Comparison of ENCODE assay signal across 12 cellular contexts in the genomic region with DNA sequence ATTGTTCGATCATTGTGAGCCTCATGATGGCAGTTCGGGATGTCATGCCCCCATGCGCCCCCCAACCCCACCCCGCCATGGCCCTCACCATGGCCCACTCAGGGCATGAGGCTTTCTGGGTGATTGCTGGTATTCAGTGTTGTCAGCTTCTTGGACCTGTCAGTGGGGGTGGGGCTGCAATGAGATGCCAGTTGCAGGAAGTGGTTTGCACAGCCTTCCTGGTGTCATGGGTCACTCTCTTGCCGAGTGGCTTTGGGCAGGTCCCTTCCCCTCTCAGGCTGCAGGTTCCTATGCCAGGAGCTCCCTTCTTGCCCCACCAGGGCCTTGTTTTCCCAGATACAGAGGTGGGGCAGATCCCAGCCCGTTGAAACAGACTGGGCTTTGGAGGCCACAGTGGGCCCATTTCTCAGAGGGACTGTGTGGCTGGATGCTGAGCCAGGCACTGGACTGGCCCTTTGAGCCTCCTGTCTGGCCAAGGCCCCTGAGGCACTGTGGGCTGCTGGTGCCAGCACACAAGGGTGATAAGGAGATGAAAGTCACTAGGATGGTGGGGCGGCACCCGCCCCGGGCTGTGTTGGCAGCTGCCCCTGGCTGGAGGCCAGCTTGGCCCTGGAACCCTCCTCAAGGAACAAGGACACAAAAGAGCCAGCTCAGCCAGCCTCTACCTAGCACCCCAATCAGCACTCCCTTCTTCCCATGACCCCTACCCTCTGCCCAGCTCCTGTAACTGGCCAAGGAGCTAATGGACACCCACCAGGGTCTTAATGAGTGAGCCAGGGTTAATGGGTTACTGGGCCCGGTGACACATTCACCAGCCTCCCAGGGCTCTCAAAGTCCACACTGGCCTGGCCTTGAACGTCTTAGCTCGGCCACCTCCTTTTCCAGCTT. TPM values are rescaled to one million over a fixed set of nuclear protein-coding genes. Genes with fewer than 3 reads are reported as not detected.
DNase-seq lines count a peak whose midpoint lies in the region; ATAC-seq, FAIRE-seq and TF ChIP-seq lines count a peak whose summit lies in the region.
"Had no signal": no experiment of that assay in that cellular context is flagged by ENCODE, and none has a peak within 500 bp of the region (broad histone marks: within the 10 kb centered on the region; RNA-seq: fewer than 3 reads in every experiment).

No MANE protein-coding gene starts in this region.

- H3K9me3 Mint-ChIP-seq in activated naive CD4-positive, alpha-beta T cell treated with anti-CD3 and anti-CD28 coated beads, Interleukin-2, amount 10 ng/mL, durations not matched to agents 7 days and 5 days, result no peaks in the 10 kb centered on the region
- H3K9me3 Mint-ChIP-seq in activated naive CD4-positive, alpha-beta T cell treated with anti-CD3 and anti-CD28 coated beads for 36 hours, result no peaks in the 10 kb centered on the region

- 54 to 58% methylated on average over 12 of the region's 12 CpGs for WGBS in aorta, 2 donors

- no peak overlapping the region for H3K27ac Mint-ChIP-seq in activated naive CD4-positive, alpha-beta T cell treated with anti-CD3 and anti-CD28 coated beads, Interleukin-2, amount 10 ng/mL, durations not matched to agents 7 days and 5 days
- no peak overlapping the region for H3K27ac Mint-ChIP-seq in activated naive CD4-positive, alpha-beta T cell treated with anti-CD3 and anti-CD28 coated beads for 36 hours
- H3K27ac Mint-ChIP-seq: activated CD4-positive, alpha-beta T cell treated with anti-CD3 and anti-CD28 coated beads for 36 hours had no signal

- CTCF ChIA-PET in activated naive CD4-positive, alpha-beta T cell treated with anti-CD3 and anti-CD28 coated beads, Interleukin-2, amount 10 ng/mL, durations not matched to agents 7 days and 5 days (lab: Charles Lee), result interaction anchor here (1.2 kb wide), 1 partner anchor 34 kb away, joined by 4 read pairs; no protein-coding TSS in a partner anchor
- CTCF ChIA-PET in activated naive CD4-positive, alpha-beta T cell treated with anti-CD3 and anti-CD28 coated beads for 36 hours (lab: Charles Lee), result interaction anchor here (0.6 kb wide), 1 partner anchor 185 kb away, joined by 5 read pairs; no protein-coding TSS in a partner anchor

- ATAC-seq in aorta (ENCODE audit: low FRiP score) (peak; percentile 53), gastrocnemius medialis (no peak)
- ATAC-seq: activated CD4-positive, alpha-beta T cell treated with anti-CD3 and anti-CD28 coated beads for 36 hours had no signal

- no peak for TF ChIP-seq POLR2A in gastrocnemius medialis (IDR thresholded peaks at IDR 0.05)

- peaks cover 43% of the 10 kb centered on the region for H3K4me1 Mint-ChIP-seq in activated naive CD4-positive, alpha-beta T cell treated with anti-CD3 and anti-CD28 coated beads, Interleukin-2, amount 10 ng/mL, durations not matched to agents 7 days and 5 days
- peaks cover 17% of the 10 kb centered on the region for H3K4me1 Mint-ChIP-seq in activated naive CD4-positive, alpha-beta T cell treated with anti-CD3 and anti-CD28 coated beads for 36 hours (ENCODE audit: low read depth)

- in situ Hi-C loops in gastrocnemius medialis (cut with MboI; ENCODE audit: low sequenced_read_pairs in 4 of 4), result no loop called here

- H3K9ac ChIP-seq in kidney (ENCODE audit: low read length in 2 of 2), result no peak overlapping the region

- TF ChIP-seq CTCF in kidney (IDR thresholded peaks at IDR 0.05; ENCODE audit: borderline replicate concordance, extremely low read depth, insufficient read depth) (no peak), gastrocnemius medialis (IDR thresholded peaks at IDR 0.05 in 4 of 5, conservative IDR thresholded peaks at IDR 0.05 in 1 of 5) (no peak)

- peak; percentile 46 for DNase-seq in activated naive CD4-positive, alpha-beta T cell treated with anti-CD3 and anti-CD28 coated beads, Interleukin-2, amount 10 ng/mL, durations not matched to agents 7 days and 5 days
- no peak for DNase-seq in activated naive CD4-positive, alpha-beta T cell treated with anti-CD3 and anti-CD28 coated beads for 36 hours
- peak; percentile 28 for DNase-seq in SKM-1 (lab: John Stamatoyannopoulos, UW; ENCODE audit: unreplicated experiment)
- DNase-seq in kidney, result peak; percentile 94
- peak in 1 of 2 donors; percentile 81 for DNase-seq in aorta
- DNase-seq in NCI-H1930 (lab: John Stamatoyannopoulos, UW), result no peak
- no peak for DNase-seq in gastrocnemius medialis
- no peak for DNase-seq in H4 (ENCODE audit: low spot score)
- DNase-seq: activated CD4-positive, alpha-beta T cell treated with anti-CD3 and anti-CD28 coated beads for 36 hours; stimulated activated CD4-positive, alpha-beta T cell treated with anti-CD3 and anti-CD28 coated beads, Interleukin-4, amount 100 ng/mL, for 1 hour had no signal

- intact Hi-C loops in activated naive CD4-positive, alpha-beta T cell treated with anti-CD3 and anti-CD28 coated beads for 36 hours (cut with micrococcal nuclease), result loop anchor here (5.0 kb wide), 1 partner anchor 44 kb away; a partner anchor contains a TSS
- intact Hi-C loops in kidney (cut with DNase I) (no loop called here), aorta (cut with DNase I) (no loop called here), gastrocnemius medialis (cut with DNase I; ENCODE audit: low total_unique reads) (no loop called here)

- H3K27me3 ChIP-seq in aorta (ENCODE audit: control insufficient read depth in 1 of 2, insufficient read depth in 2 of 2, low read length in 1 of 2), result no peaks in the 10 kb centered on the region
- no peaks in the 10 kb centered on the region for H3K27me3 ChIP-seq in gastrocnemius medialis

- no peaks in the 10 kb centered on the region for H3K36me3 Mint-ChIP-seq in activated naive CD4-positive, alpha-beta T cell treated with anti-CD3 and anti-CD28 coated beads, Interleukin-2, amount 10 ng/mL, durations not matched to agents 7 days and 5 days
- no peaks in the 10 kb centered on the region for H3K36me3 Mint-ChIP-seq in activated naive CD4-positive, alpha-beta T cell treated with anti-CD3 and anti-CD28 coated beads for 36 hours (ENCODE audit: low read depth)

- H3K27ac ChIP-seq in kidney (ENCODE audit: low read depth in 2 of 2, low read length in 2 of 2), result peak overlapping the region in 1 of 2 donors; percentile 43
- no peak overlapping the region for H3K27ac ChIP-seq in aorta (ENCODE audit: low read depth in 1 of 2, low read length in 2 of 2)
- no peak overlapping the region for H3K27ac ChIP-seq in gastrocnemius medialis

- no peaks in the 10 kb centered on the region for H3K36me3 ChIP-seq in kidney (ENCODE audit: control insufficient read depth in 1 of 2, insufficient read depth in 2 of 2, low read length in 2 of 2)
- no peaks in the 10 kb centered on the region for H3K36me3 ChIP-seq in aorta (ENCODE audit: control insufficient read depth in 1 of 2, insufficient read depth in 2 of 2, low read length in 1 of 2)
- H3K36me3 ChIP-seq in gastrocnemius medialis, result no peaks in the 10 kb centered on the region

- no peaks in the 10 kb centered on the region for H3K9me3 ChIP-seq in kidney (ENCODE audit: control insufficient read depth in 1 of 2, low read length in 2 of 2)
- no peaks in the 10 kb centered on the region for H3K9me3 ChIP-seq in aorta (ENCODE audit: control insufficient read depth, low read length)
- no peaks in the 10 kb centered on the region for H3K9me3 ChIP-seq in gastrocnemius medialis

- H3K4me3 Mint-ChIP-seq in activated naive CD4-positive, alpha-beta T cell treated with anti-CD3 and anti-CD28 coated beads, Interleukin-2, amount 10 ng/mL, durations not matched to agents 7 days and 5 days, result no peak overlapping the region
- no peak overlapping the region for H3K4me3 Mint-ChIP-seq in activated naive CD4-positive, alpha-beta T cell treated with anti-CD3 and anti-CD28 coated beads for 36 hours
- H3K4me3 Mint-ChIP-seq: activated CD4-positive, alpha-beta T cell treated with anti-CD3 and anti-CD28 coated beads for 36 hours had no signal

- H3K4me1 ChIP-seq in kidney (ENCODE audit: control insufficient read depth in 1 of 2, insufficient read depth in 1 of 2, low read depth in 1 of 2, low read length in 2 of 2) (peaks cover 7 to 20% of the 10 kb centered on the region in 2 donors), aorta (ENCODE audit: control insufficient read depth in 1 of 2, insufficient read depth in 2 of 2, low read length in 2 of 2) (no peaks in the 10 kb centered on the region), gastrocnemius medialis (no peaks in the 10 kb centered on the region)

- no peaks in the 10 kb centered on the region for H3K27me3 Mint-ChIP-seq in activated naive CD4-positive, alpha-beta T cell treated with anti-CD3 and anti-CD28 coated beads, Interleukin-2, amount 10 ng/mL, durations not matched to agents 7 days and 5 days
- H3K27me3 Mint-ChIP-seq in activated naive CD4-positive, alpha-beta T cell treated with anti-CD3 and anti-CD28 coated beads for 36 hours (ENCODE audit: low read depth), result no peaks in the 10 kb centered on the region
- H3K27me3 Mint-ChIP-seq: activated CD4-positive, alpha-beta T cell treated with anti-CD3 and anti-CD28 coated beads for 36 hours had no signal

- H3K4me3 ChIP-seq in kidney (ENCODE audit: low read length in 2 of 2) (no peak overlapping the region), aorta (ENCODE audit: low read length in 2 of 2) (no peak overlapping the region), gastrocnemius medialis (no peak overlapping the region)

- no peak for FAIRE-seq in kidney (lab: Jason Lieb, UNC)
- FAIRE-seq: astrocyte, HTR-8/SVneo had no signal

RNA-seq across cellular contexts. Expression of a gene that starts 1.5 kb away (rescaled TPM):
- total RNA-seq in activated naive CD4-positive, alpha-beta T cell treated with anti-CD3 and anti-CD28 coated beads for 36 hours, result 10 to 100 TPM; 15.5 to 16.1 TPM
- total RNA-seq in kidney (169 TPM), aorta (10 to 100 TPM in 1 of 2 donors, 1 to 10 TPM in 1; 4.0 to 14.2 TPM), gastrocnemius medialis (1 to 10 TPM in 2 of 4 donors, under 1 TPM in 2; 0.29 to 1.3 (median 0.94) TPM)
- polyA plus RNA-seq in kidney (ENCODE audit: insufficient read depth, low read depth, low replicate concordance) (153 TPM), aorta (10 to 100 TPM; 14.3 to 24.1 TPM)
- total RNA-seq in H4 (2014; rRNA removed; shearing (Covaris generic)), result 9.4 and 13.1 TPM in 2 replicates

RNA-seq across cellular contexts. Expression of a gene that starts 8.6 kb away (rescaled TPM):
- under 1 TPM in 1 of 2 experiments, not detected in 1; 0.25 TPM for total RNA-seq in activated naive CD4-positive, alpha-beta T cell treated with anti-CD3 and anti-CD28 coated beads for 36 hours
- 47.6 TPM for total RNA-seq in kidney
- 23.4 TPM for polyA plus RNA-seq in kidney (ENCODE audit: insufficient read depth, low read depth, low replicate concordance)
- total RNA-seq in aorta, result 10 to 100 TPM in 1 of 2 donors, 1 to 10 TPM in 1; 4.6 to 15.0 TPM
- polyA plus RNA-seq in aorta, result 10 to 100 TPM in 1 of 2 donors, 1 to 10 TPM in 1; 6.1 to 47.7 TPM
- total RNA-seq in gastrocnemius medialis, result 1 to 10 TPM; 1.9 to 3.4 (median 2.8) TPM
- 0.66 and 2.1 TPM in 2 replicates for total RNA-seq in H4 (2014; rRNA removed; shearing (Covaris generic))

RNA-seq across cellular contexts. Expression of a gene that starts 45.7 kb away (rescaled TPM):
- 100 to 1,000 TPM; 158 to 166 TPM for total RNA-seq in activated naive CD4-positive, alpha-beta T cell treated with anti-CD3 and anti-CD28 coated beads for 36 hours
- total RNA-seq in kidney, result 73.7 TPM
- 136 TPM for polyA plus RNA-seq in kidney (ENCODE audit: insufficient read depth, low read depth, low replicate concordance)
- 10 to 100 TPM; 43.4 to 44.8 TPM for total RNA-seq in aorta
- 10 to 100 TPM; 75.2 to 91.4 TPM for polyA plus RNA-seq in aorta
- 100 to 1,000 TPM; 119 to 166 (median 145) TPM for total RNA-seq in gastrocnemius medialis
- 194 and 261 TPM in 2 replicates for total RNA-seq in H4 (2014; rRNA removed; shearing (Covaris generic))

RNA-seq across cellular contexts. Expression of a gene that starts 46.5 kb away (rescaled TPM):
- total RNA-seq in activated naive CD4-positive, alpha-beta T cell treated with anti-CD3 and anti-CD28 coated beads for 36 hours, result 10 to 100 TPM; 95.8 to 96.0 TPM
- total RNA-seq in kidney (150 TPM), aorta (10 to 100 TPM; 60.7 to 67.0 TPM), gastrocnemius medialis (100 to 1,000 TPM; 215 to 315 (median 238) TPM)
- polyA plus RNA-seq in kidney (ENCODE audit: insufficient read depth, low read depth, low replicate concordance) (111 TPM), aorta (10 to 100 TPM; 42.2 to 71.6 TPM)
- 42.2 and 72.2 TPM in 2 replicates for total RNA-seq in H4 (2014; rRNA removed; shearing (Covaris generic))

Comparison
In these comparisons a context has a peak if more than half of its experiments do, and no peak if none do; other contexts are left out.
1. DNase-seq: peak in activated naive CD4-positive, alpha-beta T cell treated with anti-CD3 and anti-CD28 coated beads, Interleukin-2, amount 10 ng/mL, durations not matched to agents 7 days and 5 days (single experiment), SKM-1 (single experiment) and kidney (single experiment); none in activated naive CD4-positive, alpha-beta T cell treated with anti-CD3 and anti-CD28 coated beads for 36 hours (single experiment), NCI-H1930 (0 of 2), gastrocnemius medialis (0 of 2) and H4 (single experiment).